ENCODE assay signal across 8 cellular contexts in genomic region chr4:3760346-3760745, GRCh38.
"Had no signal": no experiment of that assay in that cellular context is flagged by ENCODE, and none has a peak within 500 bp of the region (broad histone marks: within the 10 kb centered on the region; RNA-seq: fewer than 3 reads in every experiment).

No MANE protein-coding gene starts in this region.

- H3K9me3 ChIP-seq: HAP-1 had no signal

- H3K27ac ChIP-seq: HL-60 had no signal

- FAIRE-seq: K562 had no signal

- DNase-seq: HFFc6, IMR-90, KG1 had no signal

- H3K4me1 ChIP-seq: HAP-1 had no signal

- H3K36me3 ChIP-seq: HAP-1 had no signal

- H3K4me2 ChIP-seq: GM23338 had no signal

- H3K4me3 ChIP-seq: GM23338, HAP-1, K562 had no signal

- ATAC-seq: GM23338, HCT116, K562 had no signal

- H2AFZ ChIP-seq: GM23338 had no signal
